Comparison of ENCODE assay signal across 16 cellular contexts in the genomic region with DNA sequence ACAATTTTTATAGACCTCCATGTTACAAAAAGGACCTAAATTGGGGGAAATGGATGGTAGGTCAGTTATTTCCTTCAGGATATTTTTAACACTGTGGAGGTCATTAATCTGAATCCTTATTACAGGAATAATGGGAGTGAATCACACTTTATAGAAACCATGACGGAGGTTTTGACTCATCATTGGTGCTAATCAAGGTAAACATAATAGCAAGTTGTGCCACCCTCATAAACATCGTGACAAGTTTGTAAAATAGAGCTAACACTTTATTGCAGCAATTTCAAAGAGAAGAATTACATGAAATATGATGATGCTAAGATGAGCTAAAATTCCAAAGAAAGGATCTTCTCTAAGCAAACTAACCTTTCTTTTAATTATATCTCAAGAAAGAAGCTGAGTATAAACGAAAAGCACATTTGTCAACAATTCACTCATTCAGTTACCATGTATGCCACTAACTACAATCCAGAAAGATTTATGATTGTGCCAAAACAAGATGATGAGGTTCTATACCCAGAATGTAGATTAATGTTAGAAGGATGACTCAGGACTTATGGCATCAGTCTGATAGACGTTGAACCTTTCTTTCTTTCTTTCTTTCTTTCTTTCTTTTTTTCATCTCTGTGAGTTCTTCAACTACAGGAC. TPM values are rescaled to one million over a fixed set of nuclear protein-coding genes. Genes with fewer than 3 reads are reported as not detected.
DNase-seq lines count a peak whose midpoint lies in the region; ATAC-seq, FAIRE-seq and TF ChIP-seq lines count a peak whose summit lies in the region.
"Had no signal": no experiment of that assay in that cellular context is flagged by ENCODE, and none has a peak within 500 bp of the region (broad histone marks: within the 10 kb centered on the region; RNA-seq: fewer than 3 reads in every experiment).

No MANE protein-coding gene starts in this region.

- TF ChIP-seq EP300 in sigmoid colon (IDR thresholded peaks at IDR 0.05) = peak in 1 of 4 donors; percentile 34

- no peak for TF ChIP-seq POLR2A in endothelial cell of umbilical vein (IDR thresholded peaks at IDR 0.05; ENCODE audit: low read depth, low read length)
- TF ChIP-seq POLR2A in sigmoid colon (IDR thresholded peaks at IDR 0.05) = no peak

- no peaks in the 10 kb centered on the region for H3K27me3 Mint-ChIP-seq in T-helper 2 cell treated with Interferon-gamma antibody and Interleukin-4, amounts not matched to agents 5 μg/mL and 100 μg/mL, for 36 hours (ENCODE audit: low read depth)
- H3K27me3 Mint-ChIP-seq: naive B cell had no signal

- intact Hi-C loops in endothelial cell of umbilical vein (cut with micrococcal nuclease) (loop anchor here (2.0 kb wide), 1 partner anchor 22 kb away; no protein-coding TSS in a partner anchor), sigmoid colon (cut with DNase I) (no loop called here), A673 (cut with micrococcal nuclease; ENCODE audit: unreplicated experiment) (no loop called here)

- peak; percentile 73 for FAIRE-seq in endothelial cell of umbilical vein (lab: Jason Lieb, UNC)
- FAIRE-seq: A204.1 had no signal

- no peak for TF ChIP-seq CTCF in endothelial cell of umbilical vein (IDR thresholded peaks at IDR 0.05; ENCODE audit: extremely low read depth in 1 of 2, insufficient read depth in 1 of 2, low read depth in 1 of 2, low read length in 2 of 2)
- TF ChIP-seq CTCF in sigmoid colon (IDR thresholded peaks at IDR 0.05) = no peak
- no peak for TF ChIP-seq CTCF in A673 (conservative IDR thresholded peaks at IDR 0.05; ENCODE audit: low read depth, low read length)

- peaks cover 6% of the 10 kb centered on the region for H3K36me3 Mint-ChIP-seq in T-helper 2 cell treated with Interferon-gamma antibody and Interleukin-4, amounts not matched to agents 5 μg/mL and 100 μg/mL, for 36 hours (ENCODE audit: low read depth)
- H3K36me3 Mint-ChIP-seq: naive B cell had no signal

- H3K4me2 ChIP-seq in endothelial cell of umbilical vein (ENCODE audit: insufficient read depth, low read length) = peak overlapping the region; percentile 75

- H3K9me1 ChIP-seq in endothelial cell of umbilical vein (replicated peaks; ENCODE audit: control insufficient read depth, extremely low read depth, insufficient read depth, low read length) = no peaks in the 10 kb centered on the region

- dilution Hi-C loops in endothelial cell of umbilical vein (cut with MboI; ENCODE audit: extremely low pct_ligation_motif_present, low sequenced_read_pairs) = no loop called here

- H3K27ac ChIP-seq in endothelial cell of umbilical vein (ENCODE audit: insufficient read depth, low read depth, low read length) (peak overlapping the region; percentile 81), sigmoid colon (peak overlapping the region in 3 of 4 donors; percentile 4 to 85 (median 22)), A673 (ENCODE audit: low read depth, low read length, poor library complexity, severe bottlenecking) (no peak overlapping the region)
- H3K27ac ChIP-seq: thyroid gland had no signal

- peak; percentile 57 to 67 for ATAC-seq in activated CD4-positive, CD25-positive, alpha-beta regulatory T cell treated with anti-CD3 and anti-CD28 coated beads, Interleukin-2, amount 50 U/mL, for 24 hours

- peak overlapping the region in 1 of 3 experiments; percentile 26 for H3K4me3 ChIP-seq in endothelial cell of umbilical vein (replicated peaks in 1 of 3; ENCODE audit: insufficient read depth in 1 of 3, low read depth in 1 of 3, low read length in 3 of 3)
- H3K4me3 ChIP-seq in sigmoid colon = no peak overlapping the region
- H3K4me3 ChIP-seq in A673 (ENCODE audit: low read depth, low read length, poor library complexity, severe bottlenecking) = no peak overlapping the region
- H3K4me3 ChIP-seq: HAP-1, thyroid gland had no signal

- no TSS peak for BruUV-seq in endothelial cell of umbilical vein (replicated peaks; lab: Mats Ljungman, UMichigan)
- no TSS peak for BruUV-seq in A673 (replicated peaks; lab: Mats Ljungman, UMichigan)

- no peak overlapping the region for H2AFZ ChIP-seq in endothelial cell of umbilical vein (ENCODE audit: low read depth, low read length)

- peak overlapping the region; percentile 25 for H3K9ac ChIP-seq in endothelial cell of umbilical vein (replicated peaks; ENCODE audit: extremely low read depth, insufficient read depth, low read length)

- no peaks in the 10 kb centered on the region for H3K9me3 ChIP-seq in endothelial cell of umbilical vein (replicated peaks; ENCODE audit: control insufficient read depth, insufficient read depth, low read length)
- H3K9me3 ChIP-seq in sigmoid colon = no peaks in the 10 kb centered on the region
- no peaks in the 10 kb centered on the region for H3K9me3 ChIP-seq in A673 (ENCODE audit: low read depth, low read length, poor library complexity, severe bottlenecking)
- H3K9me3 ChIP-seq: HAP-1, thyroid gland had no signal

- H3K4me1 ChIP-seq in endothelial cell of umbilical vein (ENCODE audit: control insufficient read depth, extremely low read depth, insufficient read depth, low read length) (peaks cover 43% of the 10 kb centered on the region), sigmoid colon (peaks cover 0 to 84% (median 50%) of the 10 kb centered on the region in 4 donors), A673 (ENCODE audit: insufficient read depth, low read length, poor library complexity, severe bottlenecking) (no peaks in the 10 kb centered on the region)

- H3K4me3 Mint-ChIP-seq in T-helper 2 cell treated with Interferon-gamma antibody and Interleukin-4, amounts not matched to agents 5 μg/mL and 100 μg/mL, for 36 hours = no peak overlapping the region
- H3K4me3 Mint-ChIP-seq: naive B cell had no signal

- no peaks in the 10 kb centered on the region for H3K9me3 Mint-ChIP-seq in T-helper 2 cell treated with Interferon-gamma antibody and Interleukin-4, amounts not matched to agents 5 μg/mL and 100 μg/mL, for 36 hours
- H3K9me3 Mint-ChIP-seq: naive B cell had no signal

- peak overlapping the region; percentile 68 for H3K27ac Mint-ChIP-seq in T-helper 2 cell treated with Interferon-gamma antibody and Interleukin-4, amounts not matched to agents 5 μg/mL and 100 μg/mL, for 36 hours

- POLR2A ChIA-PET in endothelial cell of umbilical vein (lab: Charles Lee) (interaction anchor here (0.6 kb wide), 1 partner anchor 14 kb away, joined by 3 read pairs; no protein-coding TSS in a partner anchor), A673 (lab: Charles Lee; ENCODE audit: low non-redundant PET) (no interaction called here)

- no peaks in the 10 kb centered on the region for H3K36me3 ChIP-seq in endothelial cell of umbilical vein (ENCODE audit: control insufficient read depth in 2 of 2, extremely low read depth in 1 of 2, insufficient read depth in 2 of 2, low read length in 2 of 2)
- H3K36me3 ChIP-seq in sigmoid colon = no peaks in the 10 kb centered on the region
- no peaks in the 10 kb centered on the region for H3K36me3 ChIP-seq in A673 (ENCODE audit: insufficient read depth, low read length, poor library complexity, severe bottlenecking)
- H3K36me3 ChIP-seq: HAP-1, thyroid gland had no signal

- WGBS in sigmoid colon, 2 donors = 16 to 43% methylated on average over 4 of the region's 4 CpGs

- peaks cover 32% of the 10 kb centered on the region for H3K79me2 ChIP-seq in endothelial cell of umbilical vein (ENCODE audit: control insufficient read depth, insufficient read depth, low read length)

- H4K20me1 ChIP-seq in endothelial cell of umbilical vein (replicated peaks; ENCODE audit: control insufficient read depth, extremely low read depth, insufficient read depth, low read length) = no peaks in the 10 kb centered on the region

- H3K4me1 Mint-ChIP-seq in T-helper 2 cell treated with Interferon-gamma antibody and Interleukin-4, amounts not matched to agents 5 μg/mL and 100 μg/mL, for 36 hours (ENCODE audit: low read depth) = peaks cover 44% of the 10 kb centered on the region

- CTCF ChIA-PET in endothelial cell of umbilical vein (lab: Charles Lee) (interaction anchor here (0.8 to 7.7 kb wide), 2 partner anchors 30 to 265 kb away, joined by 3 to 107 read pairs; no protein-coding TSS in a partner anchor), A673 (lab: Charles Lee) (no interaction called here)

- no peak for DNase-seq in activated CD4-positive, CD25-positive, alpha-beta regulatory T cell (lab: John Stamatoyannopoulos, UW)
- DNase-seq in T-helper 2 cell treated with Interferon-gamma antibody and Interleukin-4, amounts not matched to agents 5 μg/mL and 100 μg/mL, for 36 hours (ENCODE audit: low spot score) = no peak
- peak; percentile 93 for DNase-seq in endothelial cell of umbilical vein (ENCODE audit: low read depth, low spot score)
- DNase-seq in sigmoid colon = no peak
- DNase-seq in DMS 273 (lab: John Stamatoyannopoulos, UW; ENCODE audit: unreplicated experiment) = no peak
- DNase-seq in hepatic stellate cell (ENCODE audit: low spot score) = no peak
- no peak for DNase-seq in A673 (ENCODE audit: low spot score)
- DNase-seq: activated CD8-positive, alpha-beta memory T cell treated with anti-CD3 and anti-CD28 coated beads for 24 hours; hypothalamus; naive B cell; NCI-H2107; Right ventricle myocardium superior; thyroid gland had no signal

- H3K27me3 ChIP-seq in endothelial cell of umbilical vein (ENCODE audit: control insufficient read depth in 2 of 2, insufficient read depth in 2 of 2, low read length in 2 of 2) = no peaks in the 10 kb centered on the region
- H3K27me3 ChIP-seq in sigmoid colon = no peaks in the 10 kb centered on the region
- no peaks in the 10 kb centered on the region for H3K27me3 ChIP-seq in A673 (replicated peaks; ENCODE audit: insufficient read depth, low read depth, low read length, poor library complexity)
- H3K27me3 ChIP-seq: thyroid gland had no signal

RNA-seq across cellular contexts. Expression of gene STAT5B, which starts 23.5 kb away (rescaled TPM):
- total RNA-seq in endothelial cell of umbilical vein (53.1 and 53.7 TPM in 2 replicates), sigmoid colon (100 to 1,000 TPM in 1 of 4 donors, 10 to 100 TPM in 3; 93.5 to 117 (median 98.4) TPM), A673 (2021) (11.2 and 14.9 TPM in 2 replicates)
- polyA plus RNA-seq in endothelial cell of umbilical vein (42.0 and 43.3 TPM in 2 replicates), sigmoid colon (10 to 100 TPM; 11.3 to 37.5 (median 13.2) TPM)
- 28.6 and 34.2 TPM in 2 replicates for polyA plus RNA-seq in endothelial cell of umbilical vein (2011; cell fraction: cytosol; rRNA removed)
- polyA plus RNA-seq in endothelial cell of umbilical vein (2011; cell fraction: nucleus; rRNA removed) = 136 and 143 TPM in 2 replicates
- polyA plus RNA-seq in endothelial cell of umbilical vein (2012) = 30.8 and 35.1 TPM in 2 replicates
- 54.8 and 62.4 TPM in 2 replicates for polyA minus RNA-seq in endothelial cell of umbilical vein
- polyA minus RNA-seq in endothelial cell of umbilical vein (2011; cell fraction: cytosol; rRNA and poly(A)+ RNA removed) = 30.0 TPM
- polyA minus RNA-seq in endothelial cell of umbilical vein (2011; cell fraction: nucleus; rRNA and poly(A)+ RNA removed) = 45.8 and 49.5 TPM in 2 replicates

RNA-seq across cellular contexts. Expression of gene STAT5A, which starts 35.6 kb away (rescaled TPM):
- total RNA-seq in endothelial cell of umbilical vein = 23.4 and 23.6 TPM in 2 replicates
- 18.0 and 18.2 TPM in 2 replicates for polyA plus RNA-seq in endothelial cell of umbilical vein
- 13.6 and 13.9 TPM in 2 replicates for polyA plus RNA-seq in endothelial cell of umbilical vein (2011; cell fraction: cytosol; rRNA removed)
- 24.5 and 28.1 TPM in 2 replicates for polyA plus RNA-seq in endothelial cell of umbilical vein (2011; cell fraction: nucleus; rRNA removed)
- 15.8 and 19.2 TPM in 2 replicates for polyA plus RNA-seq in endothelial cell of umbilical vein (2012)
- polyA minus RNA-seq in endothelial cell of umbilical vein = 30.7 and 33.7 TPM in 2 replicates
- 9.0 TPM for polyA minus RNA-seq in endothelial cell of umbilical vein (2011; cell fraction: cytosol; rRNA and poly(A)+ RNA removed)
- polyA minus RNA-seq in endothelial cell of umbilical vein (2011; cell fraction: nucleus; rRNA and poly(A)+ RNA removed) = 9.1 and 13.5 TPM in 2 replicates
- 10 to 100 TPM; 57.2 to 91.0 (median 80.8) TPM for total RNA-seq in sigmoid colon
- polyA plus RNA-seq in sigmoid colon = 10 to 100 TPM in 2 of 3 donors, 1 to 10 TPM in 1; 7.4 to 39.2 (median 13.2) TPM
- 0.19 TPM in 1 of 2 replicates, not detected in the other for total RNA-seq in A673 (2021)

RNA-seq across cellular contexts. Expression of gene GHDC, which starts 58.4 kb away (rescaled TPM):
- total RNA-seq in endothelial cell of umbilical vein = 9.8 TPM in 2 replicates
- 11.2 and 15.8 TPM in 2 replicates for polyA plus RNA-seq in endothelial cell of umbilical vein
- polyA plus RNA-seq in endothelial cell of umbilical vein (2011; cell fraction: cytosol; rRNA removed) = 5.1 and 7.6 TPM in 2 replicates
- 16.1 and 17.2 TPM in 2 replicates for polyA plus RNA-seq in endothelial cell of umbilical vein (2011; cell fraction: nucleus; rRNA removed)
- polyA plus RNA-seq in endothelial cell of umbilical vein (2012) = 5.9 and 12.5 TPM in 2 replicates
- 8.0 and 11.1 TPM in 2 replicates for polyA minus RNA-seq in endothelial cell of umbilical vein
- 10.1 TPM for polyA minus RNA-seq in endothelial cell of umbilical vein (2011; cell fraction: cytosol; rRNA and poly(A)+ RNA removed)
- polyA minus RNA-seq in endothelial cell of umbilical vein (2011; cell fraction: nucleus; rRNA and poly(A)+ RNA removed) = 4.9 and 6.2 TPM in 2 replicates
- 10 to 100 TPM; 32.1 to 76.0 (median 42.4) TPM for total RNA-seq in sigmoid colon
- polyA plus RNA-seq in sigmoid colon = 10 to 100 TPM in 1 of 3 donors, 1 to 10 TPM in 2; 5.8 to 25.8 (median 7.2) TPM
- total RNA-seq in A673 (2021) = 3.7 and 3.9 TPM in 2 replicates

Comparison
In these comparisons a context has a peak if more than half of its experiments do, and no peak if none do; other contexts are left out.
1. RNA of gene STAT5A, which starts 35.6 kb away (total RNA-seq): 57.2 to 91.0 TPM in sigmoid colon and 23.4 to 23.6 TPM in endothelial cell of umbilical vein; 0.19 TPM in A673; every median in the first group is over 10 times any median in the second.